ENCODE assay signal across 9 cellular contexts in genomic region chr10:69278446-69278963, GRCh38. TPM values are rescaled to one million over a fixed set of nuclear protein-coding genes. Genes with fewer than 3 reads are reported as not detected.
DNase-seq lines count a peak whose midpoint lies in the region; ATAC-seq, FAIRE-seq and TF ChIP-seq lines count a peak whose summit lies in the region.
"Had no signal": no experiment of that assay in that cellular context is flagged by ENCODE, and none has a peak within 500 bp of the region (broad histone marks: within the 10 kb centered on the region; RNA-seq: fewer than 3 reads in every experiment).

Gene HK1 (plus strand): TSS chr10:69278496.

- TF ChIP-seq RAD21 in HCT116 (IDR thresholded peaks at IDR 0.05; ENCODE audit: low read depth) = no peak

- ATAC-seq in HCT116 (no peak), right cardiac atrium (peak; percentile 25 to 63), gastrocnemius medialis (no peak), GM21737 (IDR thresholded peaks at IDR 0.05; ENCODE audit: unreplicated experiment) (no peak)

- H3K36me3 Mint-ChIP-seq in astrocyte (ENCODE audit: low read depth, unreplicated experiment) = peaks cover 5% of the 10 kb centered on the region

- H3K4me3 Mint-ChIP-seq in astrocyte (ENCODE audit: unreplicated experiment) = no peak within 1 kb of the TSS
- H3K4me3 Mint-ChIP-seq: T-helper 1 cell treated with Interleukin-12 subunit alpha and Interleukin-12 subunit beta and Interleukin-4 antibody, amounts not matched to agents 30 μg/mL and 1 μg/mL, for 36 hours had no signal

- RAD21 ChIA-PET in HCT116 (lab: Charles Lee; ENCODE audit: low non-redundant PET in 1 of 2, low total read pairs in 2 of 2, uncharacterized antibody in 2 of 2, unreplicated experiment in 2 of 2) = no interaction called here

- DNase-seq in HCT116 (ENCODE audit: low read depth, low spot score) (no peak), astrocyte (ENCODE audit: low read depth) (peak; percentile 65), right cardiac atrium (peak; percentile 17 to 69 (median 55)), gastrocnemius medialis (no peak), T-helper 9 cell (no peak), KBM-7 (no peak), EL (no peak)

- H3K4me1 ChIP-seq in HCT116 (ENCODE audit: control insufficient read depth in 1 of 2, insufficient read depth in 2 of 2, low read length in 2 of 2) = no peaks in the 10 kb centered on the region
- no peaks in the 10 kb centered on the region for H3K4me1 ChIP-seq in astrocyte (ENCODE audit: insufficient read depth, low read length)
- H3K4me1 ChIP-seq in right cardiac atrium (ENCODE audit: control insufficient read depth, insufficient read depth, low read length) = peaks cover 6% of the 10 kb centered on the region
- no peaks in the 10 kb centered on the region for H3K4me1 ChIP-seq in gastrocnemius medialis

- H4K20me1 ChIP-seq in HCT116 (ENCODE audit: insufficient read depth) (no peaks in the 10 kb centered on the region), astrocyte (ENCODE audit: insufficient read depth, low read length) (no peaks in the 10 kb centered on the region)

- 26% methylated on average over 11 of the region's 11 CpGs for WGBS in right cardiac atrium

- H3K27ac ChIP-seq in HCT116 (ENCODE audit: low read depth, low read length) (no peak within 1 kb of the TSS), astrocyte (ENCODE audit: low read depth, low read length) (no peak within 1 kb of the TSS), right cardiac atrium (ENCODE audit: low read length) (peak within 1 kb of the TSS; percentile 23), gastrocnemius medialis (no peak within 1 kb of the TSS)

- no TSS peak for BruUV-seq in HCT116 (replicated peaks; lab: Mats Ljungman, UMichigan)

- H3K27me3 ChIP-seq in HCT116 (ENCODE audit: insufficient read depth, low read length) = no peaks in the 10 kb centered on the region
- H3K27me3 ChIP-seq in astrocyte (ENCODE audit: insufficient read depth, low read length) = peaks cover 4% of the 10 kb centered on the region
- H3K27me3 ChIP-seq in right cardiac atrium (ENCODE audit: control insufficient read depth, insufficient read depth) = no peaks in the 10 kb centered on the region
- H3K27me3 ChIP-seq in gastrocnemius medialis = no peaks in the 10 kb centered on the region

- in situ Hi-C loops in gastrocnemius medialis (cut with MboI; ENCODE audit: low sequenced_read_pairs in 4 of 4) = no loop called here
- in situ Hi-C loops in KBM-7 (cut with MboI; ENCODE audit: low pct_unique_long_range_greater_than_20kb, low sequenced_read_pairs) = no loop called here

- TF ChIP-seq POLR2A in HCT116 (IDR thresholded peaks at IDR 0.05; ENCODE audit: borderline replicate concordance, extremely low read depth, insufficient read depth, insufficient read length) (no peak), gastrocnemius medialis (IDR thresholded peaks at IDR 0.05) (no peak)

- TF ChIP-seq CTCF in HCT116 (IDR thresholded peaks at IDR 0.05 in 2 of 3, conservative IDR thresholded peaks at IDR 0.05 in 1 of 3; ENCODE audit: borderline replicate concordance in 1 of 3, insufficient read depth in 1 of 3, low read depth in 2 of 3, low read length in 2 of 3) = no peak
- TF ChIP-seq CTCF in astrocyte (IDR thresholded peaks at IDR 0.05; ENCODE audit: insufficient read depth, low read depth, low read length) = no peak
- no peak for TF ChIP-seq CTCF in gastrocnemius medialis (IDR thresholded peaks at IDR 0.05 in 4 of 5, conservative IDR thresholded peaks at IDR 0.05 in 1 of 5)

- CTCF ChIA-PET in HCT116 (lab: Charles Lee) = no interaction called here

- no peaks in the 10 kb centered on the region for H3K79me2 ChIP-seq in HCT116 (ENCODE audit: insufficient read depth, low read length)
- H3K79me2 ChIP-seq in astrocyte (ENCODE audit: insufficient read depth, low read length) = no peaks in the 10 kb centered on the region

- intact Hi-C loops in HCT116 (cut with micrococcal nuclease) (no loop called here), right cardiac atrium (cut with DNase I) (no loop called here), gastrocnemius medialis (cut with DNase I; ENCODE audit: low total_unique reads) (no loop called here)

- no peaks in the 10 kb centered on the region for H3K9me2 ChIP-seq in HCT116 (ENCODE audit: insufficient read depth)

- H3K36me3 ChIP-seq in HCT116 (ENCODE audit: control insufficient read depth in 1 of 2, insufficient read depth in 2 of 2, low read length in 2 of 2) = no peaks in the 10 kb centered on the region
- no peaks in the 10 kb centered on the region for H3K36me3 ChIP-seq in astrocyte (ENCODE audit: insufficient read depth, low read length)
- no peaks in the 10 kb centered on the region for H3K36me3 ChIP-seq in gastrocnemius medialis

- no peaks in the 10 kb centered on the region for H3K9me3 ChIP-seq in HCT116 (ENCODE audit: control insufficient read depth in 1 of 2, insufficient read depth in 1 of 2, low read depth in 1 of 2, low read length in 2 of 2)
- no peaks in the 10 kb centered on the region for H3K9me3 ChIP-seq in astrocyte (ENCODE audit: insufficient read depth, low read depth, low read length)
- H3K9me3 ChIP-seq in right cardiac atrium (ENCODE audit: control insufficient read depth, low read length) = no peaks in the 10 kb centered on the region
- no peaks in the 10 kb centered on the region for H3K9me3 ChIP-seq in gastrocnemius medialis

- H3K27me3 Mint-ChIP-seq in astrocyte (ENCODE audit: low read depth, unreplicated experiment) = no peaks in the 10 kb centered on the region

- no peak within 1 kb of the TSS for H2AFZ ChIP-seq in HCT116 (ENCODE audit: low read depth, low read length, poor library complexity, severe bottlenecking)
- peak within 1 kb of the TSS; percentile 58 for H2AFZ ChIP-seq in astrocyte (ENCODE audit: low read depth, low read length)

- POLR2A ChIA-PET in HCT116 (lab: Charles Lee) = no interaction called here

- H3K4me1 Mint-ChIP-seq in astrocyte (ENCODE audit: low read depth, unreplicated experiment) = peaks cover 16% of the 10 kb centered on the region

- H3K9ac ChIP-seq in HCT116 (ENCODE audit: low read length) (no peak within 1 kb of the TSS), astrocyte (ENCODE audit: low read length) (no peak within 1 kb of the TSS)

- H3K27ac Mint-ChIP-seq in astrocyte (ENCODE audit: unreplicated experiment) = peak within 1 kb of the TSS; percentile 1
- H3K27ac Mint-ChIP-seq: T-helper 1 cell treated with Interleukin-12 subunit alpha and Interleukin-12 subunit beta and Interleukin-4 antibody, amounts not matched to agents 30 μg/mL and 1 μg/mL, for 36 hours had no signal

- FAIRE-seq in astrocyte (lab: Jason Lieb, UNC) = no peak

- H3K4me2 ChIP-seq in HCT116 (ENCODE audit: low read length) = no peak within 1 kb of the TSS
- H3K4me2 ChIP-seq in astrocyte (ENCODE audit: low read length) = peak within 1 kb of the TSS; percentile 42

- H3K9me3 Mint-ChIP-seq in astrocyte (ENCODE audit: unreplicated experiment) = peaks cover 16% of the 10 kb centered on the region
- H3K9me3 Mint-ChIP-seq: T-helper 1 cell treated with Interleukin-12 subunit alpha and Interleukin-12 subunit beta and Interleukin-4 antibody, amounts not matched to agents 30 μg/mL and 1 μg/mL, for 36 hours had no signal

- H3K4me3 ChIP-seq in HCT116 (replicated peaks in 1 of 2; ENCODE audit: low read depth in 1 of 2, low read length in 2 of 2) (no peak within 1 kb of the TSS), astrocyte (ENCODE audit: insufficient read depth, low read depth, low read length) (no peak within 1 kb of the TSS), right cardiac atrium (ENCODE audit: low read length) (no peak within 1 kb of the TSS), gastrocnemius medialis (no peak within 1 kb of the TSS)

TF ChIP-seq in HCT116, 20 proteins besides CTCF, POLR2A, EP300 and RAD21:
- TF ChIP-seq CBX3 (IDR thresholded peaks at IDR 0.05; ENCODE audit: low read depth) (no peak), FOSL1 (IDR thresholded peaks at IDR 0.05; ENCODE audit: low read depth) (no peak), ZFX (IDR thresholded peaks at IDR 0.05) (no peak), ATF3 (IDR thresholded peaks at IDR 0.05) (no peak), EZH2 (IDR thresholded peaks at IDR 0.05) (no peak), EZH2phosphoT487 (IDR thresholded peaks at IDR 0.05; ENCODE audit: borderline replicate concordance) (no peak), ZNF274 (IDR thresholded peaks at IDR 0.05; ENCODE audit: low read depth, low read length) (no peak), YY1 (IDR thresholded peaks at IDR 0.05; ENCODE audit: extremely low read depth, insufficient replicate concordance, low read depth, low read length) (no peak), SRF (IDR thresholded peaks at IDR 0.05; ENCODE audit: low read depth) (no peak), JUND (IDR thresholded peaks at IDR 0.05) (no peak), SIN3A (IDR thresholded peaks at IDR 0.05; ENCODE audit: low read depth) (no peak), ELF1 (IDR thresholded peaks at IDR 0.05; ENCODE audit: borderline replicate concordance, low read depth) (no peak), SP1 (IDR thresholded peaks at IDR 0.05; ENCODE audit: low read depth) (no peak), CEBPB (IDR thresholded peaks at IDR 0.05; ENCODE audit: low read depth) (no peak), ZBTB33 (IDR thresholded peaks at IDR 0.05; ENCODE audit: extremely low read depth, insufficient replicate concordance, low read length) (no peak)
TF ChIP-seq in HCT116: peak in this region for 0.

RNA-seq across cellular contexts. Expression of gene HK1, which starts in this region (rescaled TPM):
- total RNA-seq in HCT116 (2021; ENCODE audit: unreplicated experiment) (50.3 TPM), astrocyte (94.5 and 95.0 TPM in 2 replicates), right cardiac atrium (100 to 1,000 TPM; 270 to 313 (median 287) TPM), gastrocnemius medialis (100 to 1,000 TPM; 168 to 331 (median 246) TPM)
- polyA plus RNA-seq in HCT116 (2012) = 74.9 and 80.9 TPM in 2 replicates
- polyA plus RNA-seq in right cardiac atrium = 165 TPM

Comparison
In these comparisons a context has a peak if more than half of its experiments do, and no peak if none do; other contexts are left out.
1. ATAC-seq: peak in right cardiac atrium (2 of 2); none in HCT116 (single experiment), gastrocnemius medialis (0 of 2) and GM21737 (single experiment).
2. DNase-seq: peak in astrocyte (single experiment) and right cardiac atrium (3 of 3); none in HCT116 (single experiment), gastrocnemius medialis (0 of 2), T-helper 9 cell (single experiment), KBM-7 (single experiment) and EL (single experiment).